ENCODE assay signal across 8 cellular contexts in the genomic region with DNA sequence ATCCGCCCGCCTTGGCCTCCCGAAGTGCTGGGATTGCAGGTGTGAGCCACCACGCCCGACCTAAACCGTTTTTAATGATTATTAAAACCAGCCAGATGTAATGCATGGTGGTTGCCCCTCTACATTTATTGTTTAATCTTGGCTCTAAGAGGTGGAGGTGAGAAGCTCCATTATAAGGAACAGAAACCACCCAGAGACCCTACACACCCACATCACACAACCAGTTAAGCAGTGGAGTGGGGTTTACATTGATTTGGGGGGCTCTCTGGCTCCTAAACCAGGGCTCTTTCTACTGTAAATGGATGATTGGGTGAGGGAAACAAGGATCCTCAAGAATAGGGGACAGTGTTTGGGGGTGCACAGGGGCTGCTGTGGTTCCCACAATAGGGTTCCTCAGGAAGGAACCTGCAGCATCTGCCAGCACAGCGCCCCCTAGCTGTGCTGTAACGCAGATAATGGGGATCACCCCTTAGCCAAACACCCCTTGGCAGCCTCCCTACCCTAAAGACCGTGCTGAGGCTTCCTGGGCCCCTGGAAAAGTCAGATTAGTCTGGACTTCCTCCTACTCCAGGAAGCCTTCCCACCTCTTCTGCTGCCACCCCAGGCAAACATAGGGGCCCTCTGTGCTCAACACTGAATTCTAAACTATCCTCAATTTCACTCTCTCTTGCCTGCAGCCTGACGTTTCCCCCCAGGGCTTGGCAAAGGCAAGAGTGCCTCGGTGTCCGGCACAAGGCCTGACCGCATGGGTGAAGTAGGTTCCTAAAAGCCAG. TPM values are rescaled to one million over a fixed set of nuclear protein-coding genes. Genes with fewer than 3 reads are reported as not detected.
DNase-seq lines count a peak whose midpoint lies in the region; ATAC-seq and TF ChIP-seq lines count a peak whose summit lies in the region.

No MANE protein-coding gene starts in this region.

- ATAC-seq in activated B cell treated with CpG ODN at 0.5 μM for 24 hours (ENCODE audit: low read depth) (no peak), memory B cell (ENCODE audit: low read depth) (peak; percentile 66), HG03442 (IDR thresholded peaks at IDR 0.05; ENCODE audit: unreplicated experiment) (no peak), omental fat pad (ENCODE audit: low FRiP score) (no peak)

- DNase-seq in AG08395 (ENCODE audit: low spot score), result peak; percentile 49
- peak; percentile 47 for DNase-seq in HCEC 1CT
- no peak for DNase-seq in activated B cell treated with CpG ODN at 0.5 μM for 24 hours
- DNase-seq in central memory CD4-positive, alpha-beta T cell, result peak; percentile 34
- peak; percentile 43 to 59 for DNase-seq in memory B cell (ENCODE audit: low spot score in 2 of 2)
- DNase-seq in stimulated activated naive CD4-positive, alpha-beta T cell (lab: John Stamatoyannopoulos, UW), result peak in 4 of 6 experiments; percentile 18 to 30 (median 18)
- DNase-seq in omental fat pad (ENCODE audit: low spot score), result no peak

- POLR2A ChIA-PET in activated B cell treated with CpG ODN at 0.5 μM for 24 hours (lab: Charles Lee), result interaction anchor here (1.3 kb wide), 1 partner anchor 30 kb away, joined by 3 read pairs; no protein-coding TSS in a partner anchor

- H3K36me3 Mint-ChIP-seq in activated B cell treated with CpG ODN at 0.5 μM for 24 hours (ENCODE audit: low read depth), result peaks cover 2% of the 10 kb centered on the region
- H3K36me3 Mint-ChIP-seq in memory B cell, result peaks cover 4% of the 10 kb centered on the region

- H3K4me1 Mint-ChIP-seq in activated B cell treated with CpG ODN at 0.5 μM for 24 hours (peaks cover 18% of the 10 kb centered on the region), memory B cell (peaks cover 7% of the 10 kb centered on the region)

- TF ChIP-seq CTCF in activated B cell treated with CpG ODN at 0.5 μM for 24 hours (IDR thresholded peaks at IDR 0.05) (no peak), omental fat pad (IDR thresholded peaks at IDR 0.05) (peak in 1 of 3 donors; percentile 30)

- CTCF ChIA-PET in activated B cell treated with CpG ODN at 0.5 μM for 24 hours (lab: Charles Lee), result interaction anchor here (1.0 to 1.4 kb wide), 5 partner anchors 8 to 279 kb away, joined by 3 to 5 read pairs (median 3); no protein-coding TSS in a partner anchor

- no peak overlapping the region for H3K27ac Mint-ChIP-seq in activated B cell treated with CpG ODN at 0.5 μM for 24 hours
- H3K27ac Mint-ChIP-seq in memory B cell, result no peak overlapping the region

- peak overlapping the region; percentile 71 for H3K4me3 Mint-ChIP-seq in activated B cell treated with CpG ODN at 0.5 μM for 24 hours
- H3K4me3 Mint-ChIP-seq in memory B cell, result peak overlapping the region; percentile 67

- intact Hi-C loops in activated B cell treated with CpG ODN at 0.5 μM for 24 hours (cut with micrococcal nuclease), result loop anchor here (1.0 kb wide), 1 partner anchor 37 kb away; no protein-coding TSS in a partner anchor

- H3K27me3 Mint-ChIP-seq in activated B cell treated with CpG ODN at 0.5 μM for 24 hours, result no peaks in the 10 kb centered on the region
- H3K27me3 Mint-ChIP-seq in memory B cell, result peaks cover 1% of the 10 kb centered on the region

- H3K9me3 Mint-ChIP-seq in activated B cell treated with CpG ODN at 0.5 μM for 24 hours (no peaks in the 10 kb centered on the region), memory B cell (no peaks in the 10 kb centered on the region)

RNA-seq across cellular contexts. Expression of gene MPST, which starts 2.4 kb away (rescaled TPM):
- total RNA-seq in activated B cell treated with CpG ODN at 0.5 μM for 24 hours, result 15.6 and 17.7 TPM in 2 replicates
- 100 to 1,000 TPM in 3 of 4 donors, 10 to 100 TPM in 1; 73.9 to 193 (median 145) TPM for total RNA-seq in omental fat pad

RNA-seq across cellular contexts. Expression of gene TST, which starts 2.6 kb away (rescaled TPM):
- total RNA-seq in activated B cell treated with CpG ODN at 0.5 μM for 24 hours (7.2 TPM in 2 replicates), omental fat pad (100 to 1,000 TPM in 1 of 4 donors, 10 to 100 TPM in 3; 45.4 to 141 (median 78.0) TPM)

RNA-seq across cellular contexts. Expression of gene KCTD17, which starts 29.6 kb away (rescaled TPM):
- total RNA-seq in activated B cell treated with CpG ODN at 0.5 μM for 24 hours (28.9 and 29.4 TPM in 2 replicates), omental fat pad (10 to 100 TPM in 1 of 4 donors, 1 to 10 TPM in 3; 6.2 to 17.3 (median 8.3) TPM)

Comparison
In these comparisons a context has a peak if more than half of its experiments do, and no peak if none do; other contexts are left out.
1. DNase-seq: peak in AG08395 (single experiment), HCEC 1CT (single experiment), central memory CD4-positive, alpha-beta T cell (single experiment), memory B cell (2 of 2) and stimulated activated naive CD4-positive, alpha-beta T cell (4 of 6); none in activated B cell treated with CpG ODN at 0.5 μM for 24 hours (single experiment) and omental fat pad (single experiment).